8 cellular contexts compared by ENCODE assay signal in the genomic region with DNA sequence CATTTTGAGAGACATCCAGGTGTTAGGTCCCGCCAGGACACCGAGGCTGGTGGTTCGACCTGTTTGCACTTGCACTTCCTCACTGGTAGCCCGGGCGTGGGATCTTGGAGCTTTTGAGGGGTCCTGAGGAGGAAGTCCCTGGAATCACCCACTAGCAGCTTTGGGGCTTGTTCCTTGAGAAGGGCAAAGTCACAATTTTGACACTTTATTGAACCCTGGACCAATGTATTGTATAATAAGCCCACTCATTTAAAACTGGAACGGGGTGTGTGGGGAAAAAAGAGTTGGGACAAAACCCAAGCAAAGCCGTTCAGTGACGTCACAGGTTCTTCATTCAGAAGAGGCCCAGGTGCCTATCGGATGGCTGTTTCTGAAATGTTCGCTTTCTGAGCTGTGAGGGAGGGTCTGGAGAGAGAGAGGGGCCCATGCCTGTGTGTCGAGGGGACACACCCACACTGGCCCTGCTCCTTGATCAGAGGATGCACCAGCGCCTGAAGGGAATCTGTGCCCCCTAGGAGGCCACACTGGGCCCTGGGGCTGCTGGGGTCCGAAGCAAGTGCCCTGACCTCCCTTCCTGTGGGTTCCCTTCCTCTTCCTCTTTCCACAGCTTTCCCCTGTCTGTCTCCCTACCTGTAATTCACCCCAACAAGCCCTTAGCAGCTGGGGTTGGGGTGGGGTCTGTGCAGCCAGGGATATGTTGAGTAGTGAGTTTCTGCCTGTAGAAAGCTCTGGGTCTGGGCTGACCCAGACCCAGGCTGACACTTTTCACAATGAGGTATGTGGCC. TPM values are rescaled to one million over a fixed set of nuclear protein-coding genes. Genes with fewer than 3 reads are reported as not detected.
A peak's percentile ranks its signal among the peaks of the same experiment; 100 is the strongest.
DNase-seq lines count a peak whose midpoint lies in the region; ATAC-seq and TF ChIP-seq lines count a peak whose summit lies in the region.

No MANE protein-coding gene starts in this region.

- peaks cover 87% of the 10 kb centered on the region for H3K4me1 Mint-ChIP-seq in CD4-positive, alpha-beta T cell (ENCODE audit: low read depth)
- H3K4me1 Mint-ChIP-seq in MCF 10A (ENCODE audit: insufficient read depth, unreplicated experiment), result peaks cover 46% of the 10 kb centered on the region
- peaks cover 86% of the 10 kb centered on the region for H3K4me1 Mint-ChIP-seq in nephron progenitor cell

- peak overlapping the region; percentile 80 for H3K27ac ChIP-seq in CD4-positive, alpha-beta T cell (ENCODE audit: low read depth, low read length)

- no peak for TF ChIP-seq CTCF in CD4-positive, alpha-beta T cell (IDR thresholded peaks at IDR 0.05)
- TF ChIP-seq CTCF in MCF 10A (IDR thresholded peaks at IDR 0.05; ENCODE audit: unreplicated experiment) (no peak), nephron progenitor cell (IDR thresholded peaks at IDR 0.05) (no peak)

- intact Hi-C loops in CD4-positive, alpha-beta T cell (cut with DNase I, micrococcal nuclease), result loop anchor here in 1 of 2 experiments (2.0 to 10.0 kb wide), 5 partner anchors 24 to 978 kb away; a partner anchor contains a TSS
- intact Hi-C loops in MCF 10A (cut with micrococcal nuclease), result no loop called here

- H3K9me3 Mint-ChIP-seq in CD4-positive, alpha-beta T cell, result no peaks in the 10 kb centered on the region
- no peaks in the 10 kb centered on the region for H3K9me3 Mint-ChIP-seq in MCF 10A (ENCODE audit: unreplicated experiment)
- H3K9me3 Mint-ChIP-seq in nephron progenitor cell, result no peaks in the 10 kb centered on the region

- no peaks in the 10 kb centered on the region for H3K36me3 Mint-ChIP-seq in CD4-positive, alpha-beta T cell (ENCODE audit: low read depth)
- H3K36me3 Mint-ChIP-seq in MCF 10A (ENCODE audit: insufficient read depth, unreplicated experiment), result peaks cover 20% of the 10 kb centered on the region
- H3K36me3 Mint-ChIP-seq in nephron progenitor cell (ENCODE audit: low read depth), result no peaks in the 10 kb centered on the region

- H3K27me3 Mint-ChIP-seq in CD4-positive, alpha-beta T cell, result no peaks in the 10 kb centered on the region
- H3K27me3 Mint-ChIP-seq in MCF 10A (ENCODE audit: insufficient read depth, unreplicated experiment), result no peaks in the 10 kb centered on the region
- H3K27me3 Mint-ChIP-seq in nephron progenitor cell (ENCODE audit: low read depth, poor library complexity), result peaks cover 2% of the 10 kb centered on the region

- no peak for DNase-seq in CD4-positive, alpha-beta T cell
- no peak for DNase-seq in MG63
- no peak for DNase-seq in MCF 10A (ENCODE audit: unreplicated experiment)
- no peak for DNase-seq in nephron progenitor cell
- DNase-seq in erythroblast (lab: John Stamatoyannopoulos, UW), result no peak
- DNase-seq in activated CD4-positive, CD25-positive, alpha-beta regulatory T cell treated with anti-CD3 and anti-CD28 coated beads, Interleukin-2, amount 50 U/mL, for 72 hours, result no peak
- DNase-seq in stimulated activated CD4-positive, alpha-beta T cell treated with anti-CD3 and anti-CD28 coated beads, Interleukin-1b, Interleukin-23, amount 100 ng/mL, for 48 hours, result no peak

- no peak for ATAC-seq in CD4-positive, alpha-beta T cell (ENCODE audit: poor library complexity)
- ATAC-seq in HG03432 (IDR thresholded peaks at IDR 0.05; ENCODE audit: unreplicated experiment), result no peak

- no peaks in the 10 kb centered on the region for H3K27me3 ChIP-seq in CD4-positive, alpha-beta T cell (ENCODE audit: control insufficient read depth, insufficient read depth, low read length)
- H3K27me3 ChIP-seq in MG63, result no peaks in the 10 kb centered on the region

- BruUV-seq in MCF 10A (replicated peaks; lab: Mats Ljungman, UMichigan), result no TSS peak

- peaks cover 52% of the 10 kb centered on the region for H3K36me3 ChIP-seq in MG63

- no peak for TF ChIP-seq POLR2A in erythroblast (IDR thresholded peaks at IDR 0.05; ENCODE audit: low read length)

- POLR2A ChIA-PET in CD4-positive, alpha-beta T cell (lab: Charles Lee), result interaction anchor here (1.2 to 2.1 kb wide), 2 partner anchors 26 to 29 kb away, joined by 4 to 5 read pairs; no protein-coding TSS in a partner anchor
- POLR2A ChIA-PET in MCF 10A (lab: Yijun Ruan, JAX), result interaction anchor here (0.8 to 3.7 kb wide), 4 partner anchors 9 to 56 kb away, joined by 3 to 34 read pairs (median 4); no protein-coding TSS in a partner anchor

- H3K27ac Mint-ChIP-seq in CD4-positive, alpha-beta T cell, result peak overlapping the region; percentile 95
- H3K27ac Mint-ChIP-seq in MCF 10A (ENCODE audit: low read depth, unreplicated experiment), result peak overlapping the region; percentile 82
- H3K27ac Mint-ChIP-seq in nephron progenitor cell, result no peak overlapping the region

- peak overlapping the region; percentile 92; the same call in 1 of the 2 replicates for H3K4me3 ChIP-seq in MG63

- H3K9me3 ChIP-seq in CD4-positive, alpha-beta T cell (ENCODE audit: control insufficient read depth, low read length), result no peaks in the 10 kb centered on the region
- H3K9me3 ChIP-seq in MG63, result no peaks in the 10 kb centered on the region

- H3K4me3 Mint-ChIP-seq in CD4-positive, alpha-beta T cell, result peak overlapping the region; percentile 77
- H3K4me3 Mint-ChIP-seq in MCF 10A (ENCODE audit: unreplicated experiment) (peak overlapping the region; percentile 89), nephron progenitor cell (peak overlapping the region; percentile 90)

- CTCF ChIA-PET in CD4-positive, alpha-beta T cell (lab: Charles Lee), result no interaction called here
- CTCF ChIA-PET in MCF 10A (lab: Yijun Ruan, JAX), result interaction anchor here (0.6 to 3.6 kb wide), 6 partner anchors 10 to 65 kb away, joined by 3 to 20 read pairs (median 6); no protein-coding TSS in a partner anchor

RNA-seq across cellular contexts. Expression of a gene that starts 2.6 kb away (rescaled TPM):
- 100 to 1,000 TPM; 115 to 128 TPM for total RNA-seq in CD4-positive, alpha-beta T cell
- total RNA-seq in MG63 (2014; rRNA removed; shearing (Covaris generic); ENCODE audit: low replicate concordance), result 139 and 207 TPM in 2 replicates
- 47.0 and 65.7 TPM in 2 replicates for total RNA-seq in MCF 10A (2022)
